In genomic region chr11:129611661-129612566, GRCh38 we compare ENCODE assay signal across 16 cellular contexts.
DNase-seq lines count a peak whose midpoint lies in the region; ATAC-seq lines count a peak whose summit lies in the region.
"Had no signal": no experiment of that assay in that cellular context is flagged by ENCODE, and none has a peak within 500 bp of the region (broad histone marks: within the 10 kb centered on the region; RNA-seq: fewer than 3 reads in every experiment).

No MANE protein-coding gene starts in this region.

- no peaks in the 10 kb centered on the region for H3K27me3 ChIP-seq in MG63

- POLR2A ChIA-PET in T-cell (lab: Charles Lee) = no interaction called here

- H3K36me3 Mint-ChIP-seq in T-cell = no peaks in the 10 kb centered on the region
- H3K36me3 Mint-ChIP-seq: activated naive CD8-positive, alpha-beta T cell treated with anti-CD3 and anti-CD28 coated beads for 36 hours; natural killer cell treated with Interleukin-12 subunit alpha and Interleukin-12 subunit beta and Interleukin-15 and Interleukin-18, amount 100 ng/mL, for 72 hours had no signal

- CTCF ChIA-PET in T-cell (lab: Charles Lee) = no interaction called here

- H3K27ac ChIP-seq in skin epidermis = peak overlapping the region in 15 of 21 experiments; percentile 4 to 73 (median 54)

- no peaks in the 10 kb centered on the region for H3K9me3 ChIP-seq in MG63

- H3K4me3 ChIP-seq in skin epidermis (no peak overlapping the region), MG63 (no peak overlapping the region)

- no peaks in the 10 kb centered on the region for H3K9me3 Mint-ChIP-seq in T-cell
- H3K9me3 Mint-ChIP-seq: activated naive CD8-positive, alpha-beta T cell treated with anti-CD3 and anti-CD28 coated beads for 36 hours; natural killer cell treated with Interleukin-12 subunit alpha and Interleukin-12 subunit beta and Interleukin-15 and Interleukin-18, amount 100 ng/mL, for 72 hours; stimulated activated naive CD8-positive, alpha-beta T cell treated with anti-CD3 and anti-CD28 coated beads, Interleukin-15, Interleukin-2, amounts not matched to agents 100 ng/mL and 50 ng/mL, for 24 hours had no signal

- peaks cover 0 to 5% of the 10 kb centered on the region in 2 donors for H3K27me3 Mint-ChIP-seq in T-cell
- H3K27me3 Mint-ChIP-seq: natural killer cell treated with Interleukin-12 subunit alpha and Interleukin-12 subunit beta and Interleukin-15 and Interleukin-18, amount 100 ng/mL, for 72 hours had no signal

- H3K4me3 Mint-ChIP-seq in T-cell = no peak overlapping the region
- H3K4me3 Mint-ChIP-seq: activated naive CD8-positive, alpha-beta T cell treated with anti-CD3 and anti-CD28 coated beads for 36 hours; natural killer cell treated with Interleukin-12 subunit alpha and Interleukin-12 subunit beta and Interleukin-15 and Interleukin-18, amount 100 ng/mL, for 72 hours; stimulated activated naive CD8-positive, alpha-beta T cell treated with anti-CD3 and anti-CD28 coated beads, Interleukin-15, Interleukin-2, amounts not matched to agents 100 ng/mL and 50 ng/mL, for 24 hours had no signal

- H3K36me3 ChIP-seq in MG63 = no peaks in the 10 kb centered on the region

- ATAC-seq in esophagus mucosa = peak; percentile 79
- no peak for ATAC-seq in T-cell (replicated peaks in 1 of 4)
- ATAC-seq: left ventricle myocardium superior; natural killer cell treated with Interleukin-12 subunit alpha and Interleukin-12 subunit beta and Interleukin-15 and Interleukin-18, amount 100 ng/mL, for 72 hours had no signal

- no peak overlapping the region for H3K27ac Mint-ChIP-seq in T-cell
- H3K27ac Mint-ChIP-seq: activated naive CD8-positive, alpha-beta T cell treated with anti-CD3 and anti-CD28 coated beads for 36 hours; natural killer cell treated with Interleukin-12 subunit alpha and Interleukin-12 subunit beta and Interleukin-15 and Interleukin-18, amount 100 ng/mL, for 72 hours; stimulated activated naive CD8-positive, alpha-beta T cell treated with anti-CD3 and anti-CD28 coated beads, Interleukin-15, Interleukin-2, amounts not matched to agents 100 ng/mL and 50 ng/mL, for 24 hours had no signal

- H3K4me1 Mint-ChIP-seq in T-cell = no peaks in the 10 kb centered on the region
- H3K4me1 Mint-ChIP-seq: activated naive CD8-positive, alpha-beta T cell treated with anti-CD3 and anti-CD28 coated beads for 36 hours had no signal

- DNase-seq in NCI-H82 (lab: John Stamatoyannopoulos, UW) (peak; percentile 12), NCI-H82 treated with DMSO at 0.1 percent for 48 hours (lab: John Stamatoyannopoulos, UW; ENCODE audit: unreplicated experiment) (no peak), NCI-H524 treated with DMSO at 0.1 percent for 48 hours (lab: John Stamatoyannopoulos, UW) (peak; percentile 12), T-cell (no peak), MG63 (no peak), C1 segment of cervical spinal cord (lab: John Stamatoyannopoulos, UW) (no peak)
- DNase-seq: activated CD4-positive, CD25-positive, alpha-beta regulatory T cell; activated CD8-positive, alpha-beta memory T cell treated with anti-CD3 and anti-CD28 coated beads, Interleukin-2, amount 50 U/mL, for 48 hours; activated naive CD8-positive, alpha-beta T cell treated with anti-CD3 and anti-CD28 coated beads for 36 hours; hippocampal formation; Kasumi-1; left ventricle myocardium superior had no signal

Comparison
In these comparisons a context has a peak if more than half of its experiments do, and no peak if none do; other contexts are left out.
1. DNase-seq: peak in NCI-H82 (single experiment) and NCI-H524 treated with DMSO at 0.1 percent for 48 hours (single experiment); none in NCI-H82 treated with DMSO at 0.1 percent for 48 hours (single experiment), T-cell (0 of 34), MG63 (single experiment) and C1 segment of cervical spinal cord (0 of 14).